12 cellular contexts compared by ENCODE assay signal in the genomic region with DNA sequence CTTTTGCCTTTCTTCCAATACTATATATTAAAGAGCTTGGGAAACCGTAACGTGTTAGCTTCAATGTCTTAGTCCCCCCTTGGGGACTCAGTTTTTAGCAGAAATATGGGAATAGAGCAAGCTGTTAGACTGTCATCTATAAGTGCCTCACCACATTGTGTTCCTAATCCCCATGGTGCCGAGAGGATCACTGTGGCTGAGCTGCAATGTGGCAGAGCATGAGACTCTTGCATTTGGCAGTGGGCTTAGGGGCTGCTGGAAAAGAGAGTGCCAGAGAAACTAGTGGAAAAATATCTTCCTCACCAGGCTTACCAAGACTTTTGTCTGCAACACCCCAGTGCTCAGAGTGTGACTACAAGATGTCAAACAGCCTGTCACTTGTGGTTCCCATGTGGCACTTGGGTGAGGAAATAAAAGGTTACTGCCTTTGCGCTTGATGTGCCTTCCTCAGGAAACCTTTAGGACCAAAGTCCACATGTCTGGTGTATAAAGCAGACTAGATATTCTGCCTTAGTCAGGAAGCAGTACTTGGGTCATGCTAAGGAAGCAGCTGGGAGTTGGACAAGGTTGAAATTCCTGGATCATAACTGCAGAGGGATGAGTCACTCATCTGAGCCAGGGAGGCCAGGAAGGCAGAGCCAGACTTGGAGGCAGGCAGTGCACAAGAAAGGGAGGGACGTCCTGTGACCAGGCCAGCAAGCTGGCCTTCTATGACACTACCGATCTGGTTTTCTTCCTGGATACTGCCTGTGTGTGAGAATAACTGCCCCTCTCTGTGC. TPM values are rescaled to one million over a fixed set of nuclear protein-coding genes. Genes with fewer than 3 reads are reported as not detected.
DNase-seq lines count a peak whose midpoint lies in the region; ATAC-seq and TF ChIP-seq lines count a peak whose summit lies in the region.
"Had no signal": no experiment of that assay in that cellular context is flagged by ENCODE, and none has a peak within 500 bp of the region (broad histone marks: within the 10 kb centered on the region; RNA-seq: fewer than 3 reads in every experiment).

No MANE protein-coding gene starts in this region.

- TF ChIP-seq CTCF in SK-N-SH (IDR thresholded peaks at IDR 0.05) = no peak
- no peak for TF ChIP-seq CTCF in psoas muscle (IDR thresholded peaks at IDR 0.05)
- TF ChIP-seq CTCF in OCI-LY7 (conservative IDR thresholded peaks at IDR 0.05; ENCODE audit: low read length) = no peak

- ATAC-seq in psoas muscle = peak; percentile 34 to 91 (median 72)
- ATAC-seq in HG03025 (IDR thresholded peaks at IDR 0.05; ENCODE audit: low FRiP score, unreplicated experiment) = no peak
- ATAC-seq: effector memory CD8-positive, alpha-beta T cell; stimulated activated naive CD8-positive, alpha-beta T cell treated with anti-CD3 and anti-CD28 coated beads, Interleukin-15, Interleukin-2, amounts not matched to agents 100 U/mL and 50 U/mL, for 24 hours had no signal

- H2AFZ ChIP-seq in SK-N-SH (ENCODE audit: low read depth) (0 out of 2 replicates have a peak overlapping the region, but pooled peaks have one; percentile 47), OCI-LY7 (ENCODE audit: low read length) (no peak overlapping the region)

- POLR2A ChIA-PET in SK-N-SH (lab: Yijun Ruan, JAX) = no interaction called here
- POLR2A ChIA-PET in OCI-LY7 (lab: Charles Lee) = interaction anchor here (0.6 kb wide), 1 partner anchor 474 kb away, joined by 3 read pairs; no protein-coding TSS in a partner anchor

- H3K36me3 ChIP-seq in SK-N-SH (replicated peaks in 1 of 2; ENCODE audit: control insufficient read depth in 1 of 2, insufficient read depth in 2 of 2, low read length in 1 of 2) (no peaks in the 10 kb centered on the region), psoas muscle (ENCODE audit: insufficient read depth in 1 of 2, low read depth in 1 of 2) (no peaks in the 10 kb centered on the region), OCI-LY7 (ENCODE audit: insufficient read depth, low read length) (no peaks in the 10 kb centered on the region)

- no peak for TF ChIP-seq RAD21 in SK-N-SH (IDR thresholded peaks at IDR 0.05; ENCODE audit: low read length)

- peaks cover 8% of the 10 kb centered on the region for H3F3A ChIP-seq in SK-N-SH (replicated peaks; ENCODE audit: insufficient read depth)

- in situ Hi-C loops in G401 (cut with HindIII; ENCODE audit: low sequenced_read_pairs) = no loop called here

- peaks cover 0 to 8% of the 10 kb centered on the region in 2 experiments; a peak in 1 of 4 replicates for H3K4me1 ChIP-seq in SK-N-SH (ENCODE audit: control insufficient read depth in 1 of 2, insufficient read depth in 2 of 2, low read depth in 1 of 2, low read length in 1 of 2)
- no peaks in the 10 kb centered on the region for H3K4me1 ChIP-seq in psoas muscle
- H3K4me1 ChIP-seq in OCI-LY7 (ENCODE audit: insufficient read depth, low read length, poor library complexity, severe bottlenecking) = no peaks in the 10 kb centered on the region

- intact Hi-C loops in psoas muscle (cut with DNase I) (no loop called here), OCI-LY7 (cut with micrococcal nuclease; ENCODE audit: unreplicated experiment) (no loop called here)

- BruUV-seq in OCI-LY7 (replicated peaks; lab: Mats Ljungman, UMichigan) = no TSS peak

- H3K4me3 ChIP-seq in SK-N-SH (ENCODE audit: low read depth in 2 of 2, low read length in 1 of 2) (no peak overlapping the region), psoas muscle (no peak overlapping the region), OCI-LY7 (ENCODE audit: low read depth, low read length, poor library complexity, severe bottlenecking) (no peak overlapping the region)

- H3K27me3 ChIP-seq in SK-N-SH (ENCODE audit: insufficient read depth) (no peaks in the 10 kb centered on the region), psoas muscle (ENCODE audit: insufficient read depth in 3 of 3, low read length in 2 of 3) (no peaks in the 10 kb centered on the region)

- H3K9me2 ChIP-seq in SK-N-SH (no peaks in the 10 kb centered on the region), OCI-LY7 (ENCODE audit: insufficient read depth, low read length) (no peaks in the 10 kb centered on the region)

- H3K79me2 ChIP-seq in SK-N-SH (ENCODE audit: insufficient read depth) (no peaks in the 10 kb centered on the region), OCI-LY7 (ENCODE audit: insufficient read depth, low read depth, low read length) (no peaks in the 10 kb centered on the region)

- WGBS in SK-N-SH (ENCODE audit: low lambda C conversion rate) = 12% methylated on average over 6 of the region's 6 CpGs
- WGBS in psoas muscle, 3 donors = 20 to 29% (median 26%) methylated on average over 6 of the region's 6 CpGs

- CTCF ChIA-PET in SK-N-SH (lab: Yijun Ruan, JAX) (no interaction called here), OCI-LY7 (lab: Charles Lee; ENCODE audit: unreplicated experiment) (no interaction called here)

- peak; percentile 93 for DNase-seq in EH (ENCODE audit: low read depth)
- no peak for DNase-seq in SK-N-SH
- peak; percentile 69 for DNase-seq in fibroblast of the conjunctiva (ENCODE audit: low read depth)
- peak; percentile 55 to 71 for DNase-seq in psoas muscle
- no peak for DNase-seq in G401 (ENCODE audit: low spot score)
- no peak for DNase-seq in OCI-LY7 (ENCODE audit: low spot score)
- DNase-seq in NCI-H774 (lab: John Stamatoyannopoulos, UW) = no peak
- DNase-seq: DND-41; effector memory CD8-positive, alpha-beta T cell; nephron progenitor cell; stimulated activated naive CD8-positive, alpha-beta T cell treated with anti-CD3 and anti-CD28 coated beads, Interleukin-15, Interleukin-2, amounts not matched to agents 100 U/mL and 50 U/mL, for 24 hours had no signal

- H3K9me3 ChIP-seq in SK-N-SH (no peaks in the 10 kb centered on the region), psoas muscle (no peaks in the 10 kb centered on the region), OCI-LY7 (ENCODE audit: low read length) (no peaks in the 10 kb centered on the region)

- H3K9ac ChIP-seq in SK-N-SH = no peak overlapping the region

- no peaks in the 10 kb centered on the region for H4K20me1 ChIP-seq in SK-N-SH (ENCODE audit: insufficient read depth)
- H4K20me1 ChIP-seq in OCI-LY7 (ENCODE audit: insufficient read depth, low read length) = no peaks in the 10 kb centered on the region

- peak overlapping the region; percentile 19 to 73; a peak in 3 of 4 replicates for H3K27ac ChIP-seq in SK-N-SH (ENCODE audit: low read depth in 2 of 2, low read length in 1 of 2)
- no peak overlapping the region for H3K27ac ChIP-seq in psoas muscle
- H3K27ac ChIP-seq in OCI-LY7 (ENCODE audit: low read depth, low read length, poor library complexity, severe bottlenecking) = no peak overlapping the region

- H3K4me2 ChIP-seq in SK-N-SH (peak overlapping the region; percentile 46; the same call in 1 of the 2 replicates), OCI-LY7 (ENCODE audit: low read length) (no peak overlapping the region)

- TF ChIP-seq EP300 in SK-N-SH (IDR thresholded peaks at IDR 0.05; ENCODE audit: borderline replicate concordance in 1 of 2, low read depth in 1 of 2, low read length in 1 of 2) = peak in 1 of 2 experiments; percentile 65; a peak in 1 of 4 replicates

TF ChIP-seq in SK-N-SH, 30 proteins besides CTCF, POLR2A, EP300 and RAD21 (continues in another document):
- TF ChIP-seq POLR2AphosphoS5 (IDR thresholded peaks at IDR 0.05; ENCODE audit: low read depth, low read length) = peak; percentile 34; the same call in 1 of the 2 replicates
- TF ChIP-seq, protein P1, sequence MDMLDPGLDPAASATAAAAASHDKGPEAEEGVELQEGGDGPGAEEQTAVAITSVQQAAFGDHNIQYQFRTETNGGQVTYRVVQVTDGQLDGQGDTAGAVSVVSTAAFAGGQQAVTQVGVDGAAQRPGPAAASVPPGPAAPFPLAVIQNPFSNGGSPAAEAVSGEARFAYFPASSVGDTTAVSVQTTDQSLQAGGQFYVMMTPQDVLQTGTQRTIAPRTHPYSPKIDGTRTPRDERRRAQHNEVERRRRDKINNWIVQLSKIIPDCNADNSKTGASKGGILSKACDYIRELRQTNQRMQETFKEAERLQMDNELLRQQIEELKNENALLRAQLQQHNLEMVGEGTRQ (IDR thresholded peaks at IDR 0.05; ENCODE audit: borderline replicate concordance, low read depth, low read length) = no peak
- TF ChIP-seq, protein P2, sequence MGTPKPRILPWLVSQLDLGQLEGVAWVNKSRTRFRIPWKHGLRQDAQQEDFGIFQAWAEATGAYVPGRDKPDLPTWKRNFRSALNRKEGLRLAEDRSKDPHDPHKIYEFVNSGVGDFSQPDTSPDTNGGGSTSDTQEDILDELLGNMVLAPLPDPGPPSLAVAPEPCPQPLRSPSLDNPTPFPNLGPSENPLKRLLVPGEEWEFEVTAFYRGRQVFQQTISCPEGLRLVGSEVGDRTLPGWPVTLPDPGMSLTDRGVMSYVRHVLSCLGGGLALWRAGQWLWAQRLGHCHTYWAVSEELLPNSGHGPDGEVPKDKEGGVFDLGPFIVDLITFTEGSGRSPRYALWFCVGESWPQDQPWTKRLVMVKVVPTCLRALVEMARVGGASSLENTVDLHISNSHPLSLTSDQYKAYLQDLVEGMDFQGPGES (IDR thresholded peaks at IDR 0.05; ENCODE audit: low read depth, low read length) = no peak
- TF ChIP-seq MXI1 (IDR thresholded peaks at IDR 0.05; ENCODE audit: low read depth, low read length) = no peak
- peak; percentile 91 for TF ChIP-seq JUND (IDR thresholded peaks at IDR 0.05)
- peak; percentile 94 for TF ChIP-seq FOSL2 (IDR thresholded peaks at IDR 0.05; ENCODE audit: borderline replicate concordance, low read depth)
- TF ChIP-seq CHD2 (IDR thresholded peaks at IDR 0.05; ENCODE audit: low read length, partially characterized antibody) = no peak
- TF ChIP-seq, protein P3, sequence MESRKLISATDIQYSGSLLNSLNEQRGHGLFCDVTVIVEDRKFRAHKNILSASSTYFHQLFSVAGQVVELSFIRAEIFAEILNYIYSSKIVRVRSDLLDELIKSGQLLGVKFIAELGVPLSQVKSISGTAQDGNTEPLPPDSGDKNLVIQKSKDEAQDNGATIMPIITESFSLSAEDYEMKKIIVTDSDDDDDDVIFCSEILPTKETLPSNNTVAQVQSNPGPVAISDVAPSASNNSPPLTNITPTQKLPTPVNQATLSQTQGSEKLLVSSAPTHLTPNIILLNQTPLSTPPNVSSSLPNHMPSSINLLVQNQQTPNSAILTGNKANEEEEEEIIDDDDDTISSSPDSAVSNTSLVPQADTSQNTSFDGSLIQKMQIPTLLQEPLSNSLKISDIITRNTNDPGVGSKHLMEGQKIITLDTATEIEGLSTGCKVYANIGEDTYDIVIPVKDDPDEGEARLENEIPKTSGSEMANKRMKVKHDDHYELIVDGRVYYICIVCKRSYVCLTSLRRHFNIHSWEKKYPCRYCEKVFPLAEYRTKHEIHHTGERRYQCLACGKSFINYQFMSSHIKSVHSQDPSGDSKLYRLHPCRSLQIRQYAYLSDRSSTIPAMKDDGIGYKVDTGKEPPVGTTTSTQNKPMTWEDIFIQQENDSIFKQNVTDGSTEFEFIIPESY (IDR thresholded peaks at IDR 0.05; ENCODE audit: borderline replicate concordance, low read depth) = no peak

RNA-seq across cellular contexts. Expression of a gene that starts 9.7 kb away (rescaled TPM):
- polyA plus RNA-seq in SK-N-SH (2012; rRNA removed) (0.10 and 0.19 TPM in 2 replicates), psoas muscle (not detected)
- polyA plus RNA-seq in SK-N-SH (2012; cell fraction: cytosol; rRNA removed) = 0.09 and 0.12 TPM in 2 replicates
- 0.07 and 0.14 TPM in 2 replicates for polyA plus RNA-seq in SK-N-SH (2012; cell fraction: nucleus; rRNA removed)
- total RNA-seq in psoas muscle (not detected), OCI-LY7 (2022) (not detected in 2 replicates)
- total RNA-seq in G401 (2014; rRNA removed; shearing (Covaris generic)) = not detected in 2 replicates
- total RNA-seq in OCI-LY7 (2014; rRNA removed; shearing (Covaris generic)) = not detected in 2 replicates

Comparison
In these comparisons a context has a peak if more than half of its experiments do, and no peak if none do; other contexts are left out.
1. DNase-seq: peak in EH (single experiment), fibroblast of the conjunctiva (single experiment) and psoas muscle (2 of 2); none in SK-N-SH (single experiment), G401 (single experiment), OCI-LY7 (single experiment) and NCI-H774 (single experiment).
2. H3K27ac ChIP-seq: peak in SK-N-SH (2 of 2); none in psoas muscle (single experiment) and OCI-LY7 (single experiment).